ENCODE assay signal across 8 cellular contexts in the genomic region with DNA sequence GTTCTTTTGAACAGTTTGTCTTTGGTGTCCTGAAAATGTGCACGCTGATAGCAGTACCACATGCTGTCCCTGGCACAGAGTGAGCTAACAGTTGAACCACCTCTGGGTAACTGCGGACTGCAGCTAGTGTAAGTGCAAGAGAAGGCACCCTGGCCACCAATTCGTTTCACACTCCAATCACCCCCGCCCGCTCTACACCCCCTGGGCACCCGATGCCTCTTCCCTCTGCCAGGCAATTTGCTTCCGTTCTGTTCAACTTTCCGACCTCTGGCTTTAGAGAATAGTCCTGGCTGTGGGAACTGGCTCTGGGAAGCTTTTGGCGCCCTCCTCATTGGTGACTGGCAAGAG. TPM values are rescaled to one million over a fixed set of nuclear protein-coding genes. Genes with fewer than 3 reads are reported as not detected.
DNase-seq lines count a peak whose midpoint lies in the region; ATAC-seq and TF ChIP-seq lines count a peak whose summit lies in the region.

No MANE protein-coding gene starts in this region.

- H3K4me2 ChIP-seq in DOHH2 (ENCODE audit: low read length), result peak overlapping the region; percentile 79

- H3K36me3 ChIP-seq in DOHH2 (ENCODE audit: control insufficient read depth, low read length), result no peaks in the 10 kb centered on the region
- H3K36me3 ChIP-seq in kidney epithelial cell (ENCODE audit: control insufficient read depth, insufficient read depth, low read length), result no peaks in the 10 kb centered on the region

- no peak overlapping the region for H3K27ac ChIP-seq in DOHH2 (ENCODE audit: low read depth, low read length)
- peak overlapping the region; percentile 84 for H3K27ac ChIP-seq in angular gyrus (ENCODE audit: low read depth, low read length)

- peak; percentile 15 for ATAC-seq in GM21737 (IDR thresholded peaks at IDR 0.05; ENCODE audit: unreplicated experiment)

- peak overlapping the region; percentile 78 for H3K4me3 ChIP-seq in DOHH2 (ENCODE audit: low read length)
- H3K4me3 ChIP-seq in kidney epithelial cell (ENCODE audit: low read depth, low read length), result peak overlapping the region; percentile 64

- H3K4me1 ChIP-seq in DOHH2 (ENCODE audit: control insufficient read depth, low read length), result peaks cover 27% of the 10 kb centered on the region

- no peaks in the 10 kb centered on the region for H3F3A ChIP-seq in DOHH2 (ENCODE audit: control insufficient read depth, insufficient read depth)

- DNase-seq in NAMALWA (ENCODE audit: low spot score) (peak; percentile 56), kidney epithelial cell (ENCODE audit: low read depth) (no peak), SHP77 treated with DMSO at 0.1 percent for 48 hours (lab: John Stamatoyannopoulos, UW) (no peak), DMS153 treated with DMSO at 0.1 percent for 48 hours (lab: John Stamatoyannopoulos, UW; ENCODE audit: unreplicated experiment) (no peak)
- peak; percentile 67 for DNase-seq in stimulated activated CD8-positive, alpha-beta memory T cell treated with anti-CD3 and anti-CD28 coated beads, Interleukin-4, amount 100 ng/mL, for 48 hours

- TF ChIP-seq CTCF in DOHH2 (IDR thresholded peaks at IDR 0.05; ENCODE audit: low read depth, low read length, poor library complexity, severe bottlenecking), result no peak
- TF ChIP-seq CTCF in kidney epithelial cell (IDR thresholded peaks at IDR 0.05; ENCODE audit: insufficient read depth, low read length, poor library complexity, severe bottlenecking), result no peak

- H4K20me1 ChIP-seq in DOHH2 (ENCODE audit: control insufficient read depth, insufficient read depth, low read depth, low read length), result no peaks in the 10 kb centered on the region

- H3K27me3 ChIP-seq in DOHH2 (ENCODE audit: control insufficient read depth, low read length), result peaks cover 57% of the 10 kb centered on the region
- H3K27me3 ChIP-seq in kidney epithelial cell (ENCODE audit: control insufficient read depth, insufficient read depth, low read length), result peaks cover 2% of the 10 kb centered on the region

- no peaks in the 10 kb centered on the region for H3K79me2 ChIP-seq in DOHH2 (ENCODE audit: control insufficient read depth, low read length)

- H3K9me3 ChIP-seq in DOHH2 (ENCODE audit: control insufficient read depth, insufficient read depth, low read length), result no peaks in the 10 kb centered on the region

- H3K9me2 ChIP-seq in DOHH2 (replicated peaks; ENCODE audit: control insufficient read depth, low read length), result no peaks in the 10 kb centered on the region

RNA-seq across cellular contexts. Expression of a gene that starts 1.4 kb away (rescaled TPM):
- 1.2 and 5.0 TPM in 2 replicates for total RNA-seq in kidney epithelial cell

Comparison
In these comparisons a context has a peak if more than half of its experiments do, and no peak if none do; other contexts are left out.
1. DNase-seq: peak in NAMALWA (single experiment) and stimulated activated CD8-positive, alpha-beta memory T cell treated with anti-CD3 and anti-CD28 coated beads, Interleukin-4, amount 100 ng/mL, for 48 hours (single experiment); none in kidney epithelial cell (single experiment), SHP77 treated with DMSO at 0.1 percent for 48 hours (single experiment) and DMS153 treated with DMSO at 0.1 percent for 48 hours (single experiment).